8 cellular contexts compared by ENCODE assay signal in genomic region chr7:106111671-106112117, GRCh38. TPM values are rescaled to one million over a fixed set of nuclear protein-coding genes. Genes with fewer than 3 reads are reported as not detected.
DNase-seq lines count a peak whose midpoint lies in the region; ATAC-seq, FAIRE-seq and TF ChIP-seq lines count a peak whose summit lies in the region.

No MANE protein-coding gene starts in this region.

- no peak for TF ChIP-seq CTCF in RWPE2 (IDR thresholded peaks at IDR 0.05; ENCODE audit: poor library complexity, severe bottlenecking)
- no peak for TF ChIP-seq CTCF in breast epithelium (IDR thresholded peaks at IDR 0.05)
- no peak for TF ChIP-seq CTCF in kidney (IDR thresholded peaks at IDR 0.05; ENCODE audit: borderline replicate concordance, extremely low read depth, insufficient read depth)

- H3K27ac ChIP-seq in RWPE2 (ENCODE audit: poor library complexity, severe bottlenecking) = peak overlapping the region; percentile 76
- peak overlapping the region; percentile 99 for H3K27ac ChIP-seq in breast epithelium
- H3K27ac ChIP-seq in kidney (ENCODE audit: low read depth in 2 of 2, low read length in 2 of 2) = peak overlapping the region; percentile 98 to 99

- H3K4me3 ChIP-seq in RWPE2 (ENCODE audit: severe bottlenecking) (peak overlapping the region; percentile 93), breast epithelium (peak overlapping the region; percentile 65 to 92 (median 83)), kidney (ENCODE audit: low read length in 2 of 2) (peak overlapping the region; percentile 69 to 73)

- ATAC-seq in GM19397 (IDR thresholded peaks at IDR 0.05; ENCODE audit: unreplicated experiment) (peak; percentile 33), HG03442 (IDR thresholded peaks at IDR 0.05; ENCODE audit: unreplicated experiment) (peak; percentile 22), RWPE2 (ENCODE audit: low read depth) (peak; percentile 66)

- H3K27me3 ChIP-seq in RWPE2 (ENCODE audit: insufficient read depth, poor library complexity, severe bottlenecking) (no peaks in the 10 kb centered on the region), breast epithelium (no peaks in the 10 kb centered on the region)

- peaks cover 32% of the 10 kb centered on the region for H3K36me3 ChIP-seq in RWPE2 (ENCODE audit: low read depth)
- no peaks in the 10 kb centered on the region for H3K36me3 ChIP-seq in breast epithelium
- no peaks in the 10 kb centered on the region for H3K36me3 ChIP-seq in kidney (ENCODE audit: control insufficient read depth in 1 of 2, insufficient read depth in 2 of 2, low read length in 2 of 2)

- no peak for FAIRE-seq in kidney (lab: Jason Lieb, UNC)

- DNase-seq in Caki2 (ENCODE audit: low read depth) = peak; percentile 85
- no peak for DNase-seq in RWPE2 (ENCODE audit: low spot score)
- peak in 1 of 2 donors; percentile 61 for DNase-seq in breast epithelium (ENCODE audit: low spot score in 2 of 2)
- peak; percentile 93 for DNase-seq in kidney
- peak; percentile 49 to 52 for DNase-seq in stimulated activated CD4-positive, alpha-beta T cell treated with anti-CD3 and anti-CD28 coated beads, Interleukin-2, amount 100 ng/mL, for 24 hours
- DNase-seq in KG1 (lab: John Stamatoyannopoulos, UW) = no peak

- TF ChIP-seq POLR2A in breast epithelium (IDR thresholded peaks at IDR 0.05) = no peak

- intact Hi-C loops in breast epithelium (cut with DNase I; ENCODE audit: low total_unique reads) = loop anchor here (2.0 kb wide), 1 partner anchor 43 kb away; no protein-coding TSS in a partner anchor
- intact Hi-C loops in kidney (cut with DNase I) = no loop called here

- H3K4me1 ChIP-seq in RWPE2 (ENCODE audit: insufficient read depth, poor library complexity, severe bottlenecking) (peaks cover 22% of the 10 kb centered on the region), breast epithelium (peaks cover 0 to 8% of the 10 kb centered on the region in 2 donors), kidney (ENCODE audit: control insufficient read depth in 1 of 2, insufficient read depth in 1 of 2, low read depth in 1 of 2, low read length in 2 of 2) (peaks cover 9 to 12% of the 10 kb centered on the region in 2 donors)

- in situ Hi-C loops in Caki2 (cut with HindIII; ENCODE audit: low pct_unique_long_range_greater_than_20kb, low sequenced_read_pairs) = no loop called here

- H3K9me3 ChIP-seq in RWPE2 (ENCODE audit: severe bottlenecking) (no peaks in the 10 kb centered on the region), breast epithelium (no peaks in the 10 kb centered on the region), kidney (ENCODE audit: control insufficient read depth in 1 of 2, low read length in 2 of 2) (no peaks in the 10 kb centered on the region)

- peak overlapping the region; percentile 77 to 97 for H3K9ac ChIP-seq in kidney (ENCODE audit: low read length in 2 of 2)

RNA-seq across cellular contexts. Expression of gene SYPL1, which starts 0.4 kb away (rescaled TPM):
- total RNA-seq in Caki2 (2014; rRNA removed; shearing (Covaris generic); ENCODE audit: low replicate concordance) = 35.2 and 35.6 TPM in 2 replicates
- total RNA-seq in breast epithelium (100 to 1,000 TPM in 1 of 3 donors, 10 to 100 TPM in 2; 96.2 to 116 (median 98.3) TPM), kidney (111 TPM)
- polyA plus RNA-seq in kidney (ENCODE audit: insufficient read depth, low read depth, low replicate concordance) = 90.8 TPM

Comparison
In these comparisons a context has a peak if more than half of its experiments do, and no peak if none do; other contexts are left out.
1. DNase-seq: peak in Caki2 (single experiment), kidney (single experiment) and stimulated activated CD4-positive, alpha-beta T cell treated with anti-CD3 and anti-CD28 coated beads, Interleukin-2, amount 100 ng/mL, for 24 hours (2 of 2); none in RWPE2 (single experiment) and KG1 (single experiment).
2. Peak in every context shown above with its lines, with median percentiles within 50 percentile points of each other: ATAC-seq, H3K27ac ChIP-seq and H3K4me3 ChIP-seq.